In genomic region chr2:134537702-134538101, GRCh38 we compare ENCODE assay signal across 17 cellular contexts.
A peak's percentile ranks its signal among the peaks of the same experiment; 100 is the strongest.
DNase-seq lines count a peak whose midpoint lies in the region; ATAC-seq and TF ChIP-seq lines count a peak whose summit lies in the region.
"Had no signal": no experiment of that assay in that cellular context is flagged by ENCODE, and none has a peak within 500 bp of the region (broad histone marks: within the 10 kb centered on the region; RNA-seq: fewer than 3 reads in every experiment).

No MANE protein-coding gene starts in this region.

- H3K36me3 Mint-ChIP-seq in HFFc6 (ENCODE audit: low read depth) (no peaks in the 10 kb centered on the region), endodermal cell (ENCODE audit: low read depth) (no peaks in the 10 kb centered on the region), Calu3 (ENCODE audit: insufficient read depth, unreplicated experiment) (no peaks in the 10 kb centered on the region)

- intact Hi-C loops in left ventricle myocardium inferior (cut with micrococcal nuclease) (no loop called here), left lung (cut with DNase I) (no loop called here), Calu3 (cut with micrococcal nuclease; ENCODE audit: unreplicated experiment) (no loop called here), uterus (cut with DNase I; ENCODE audit: low total_unique reads) (no loop called here)

- 91 to 100% methylated on average over 2 to 4 of the region's 4 CpGs for WGBS in endodermal cell (ENCODE audit: insufficient coverage in 1 of 2, insufficient read length in 1 of 2), 2 experiments

- DNase-seq in HFFc6 (no peak), endodermal cell (no peak), left ventricle myocardium inferior (no peak), left lung (no peak), HEK293T (ENCODE audit: extremely low spot score) (no peak), Calu3 (no peak), middle frontal gyrus (ENCODE audit: extremely low spot score, low spot score) (no peak), uterus (no peak)
- DNase-seq: AML-193; Caco-2; CD4-positive, alpha-beta T cell; DMS153; DMS79; GDM1 had no signal

- BruUV-seq in Calu3 (replicated peaks; lab: Mats Ljungman, UMichigan): no TSS peak

- H3K4me3 Mint-ChIP-seq in HFFc6 (no peak overlapping the region), endodermal cell (no peak overlapping the region), Calu3 (ENCODE audit: low read depth, unreplicated experiment) (no peak overlapping the region)
- H3K4me3 Mint-ChIP-seq: CD4-positive, alpha-beta T cell; GM23338 had no signal

- peaks cover 9% of the 10 kb centered on the region for H3K27me3 Mint-ChIP-seq in HFFc6 (ENCODE audit: insufficient read depth)
- H3K27me3 Mint-ChIP-seq in endodermal cell (ENCODE audit: insufficient read depth): no peaks in the 10 kb centered on the region
- no peaks in the 10 kb centered on the region for H3K27me3 Mint-ChIP-seq in Calu3 (ENCODE audit: unreplicated experiment)
- H3K27me3 Mint-ChIP-seq: CD4-positive, alpha-beta T cell had no signal

- no peak overlapping the region for H3K4me3 ChIP-seq in endodermal cell (ENCODE audit: low read length)
- no peak overlapping the region for H3K4me3 ChIP-seq in left ventricle myocardium inferior
- H3K4me3 ChIP-seq in left lung: no peak overlapping the region
- H3K4me3 ChIP-seq in uterus: no peak overlapping the region
- H3K4me3 ChIP-seq: A549, GM23338 had no signal

- H3K27me3 ChIP-seq in endodermal cell (ENCODE audit: control insufficient read depth, insufficient read depth, low read length, poor library complexity, severe bottlenecking): no peaks in the 10 kb centered on the region
- H3K27me3 ChIP-seq in left ventricle myocardium inferior (ENCODE audit: low read depth): no peaks in the 10 kb centered on the region
- H3K27me3 ChIP-seq in left lung: no peaks in the 10 kb centered on the region
- H3K27me3 ChIP-seq in uterus: peaks cover 0 to 4% of the 10 kb centered on the region in 2 donors

- H3K4me1 Mint-ChIP-seq in HFFc6 (ENCODE audit: low read depth): no peaks in the 10 kb centered on the region
- H3K4me1 Mint-ChIP-seq in endodermal cell: peaks cover 14% of the 10 kb centered on the region
- H3K4me1 Mint-ChIP-seq in Calu3 (ENCODE audit: low read depth, unreplicated experiment): no peaks in the 10 kb centered on the region

- no peaks in the 10 kb centered on the region for H3K36me3 ChIP-seq in endodermal cell (ENCODE audit: control insufficient read depth, insufficient read depth, low read length)
- no peaks in the 10 kb centered on the region for H3K36me3 ChIP-seq in left ventricle myocardium inferior
- H3K36me3 ChIP-seq in left lung: no peaks in the 10 kb centered on the region
- no peaks in the 10 kb centered on the region for H3K36me3 ChIP-seq in uterus

- peak; percentile 23; the same call in 1 of the 2 replicates for TF ChIP-seq CTCF in HFFc6 (IDR thresholded peaks at IDR 0.05)
- TF ChIP-seq CTCF in endodermal cell (conservative IDR thresholded peaks at IDR 0.05): peak; percentile 48
- peak; percentile 47 for TF ChIP-seq CTCF in left ventricle myocardium inferior (IDR thresholded peaks at IDR 0.05; ENCODE audit: borderline replicate concordance)
- TF ChIP-seq CTCF in left lung (IDR thresholded peaks at IDR 0.05): no peak
- TF ChIP-seq CTCF in Calu3 (IDR thresholded peaks at IDR 0.05; ENCODE audit: unreplicated experiment): no peak
- no peak for TF ChIP-seq CTCF in uterus (IDR thresholded peaks at IDR 0.05)

- H3K9me3 Mint-ChIP-seq in HFFc6: no peaks in the 10 kb centered on the region
- H3K9me3 Mint-ChIP-seq in endodermal cell: no peaks in the 10 kb centered on the region
- H3K9me3 Mint-ChIP-seq in Calu3 (ENCODE audit: low read depth, unreplicated experiment): no peaks in the 10 kb centered on the region
- H3K9me3 Mint-ChIP-seq: CD4-positive, alpha-beta T cell; GM23338 had no signal

- peak; percentile 41 for ATAC-seq in left lung
- ATAC-seq: A549, GM23338 had no signal

- no peak overlapping the region for H3K27ac ChIP-seq in endodermal cell (ENCODE audit: low read depth, low read length)
- no peak overlapping the region for H3K27ac ChIP-seq in left ventricle myocardium inferior (replicated peaks)
- no peak overlapping the region for H3K27ac ChIP-seq in left lung
- H3K27ac ChIP-seq in uterus: no peak overlapping the region
- H3K27ac ChIP-seq: A549, C4-2B had no signal

- no peaks in the 10 kb centered on the region for H3K4me1 ChIP-seq in endodermal cell (ENCODE audit: control insufficient read depth, insufficient read depth, low read length)
- H3K4me1 ChIP-seq in left ventricle myocardium inferior: peaks cover 21% of the 10 kb centered on the region
- H3K4me1 ChIP-seq in left lung: no peaks in the 10 kb centered on the region
- H3K4me1 ChIP-seq in uterus: no peaks in the 10 kb centered on the region
- H3K4me1 ChIP-seq: A549, Caco-2 had no signal

- H3K27ac Mint-ChIP-seq in HFFc6: no peak overlapping the region
- H3K27ac Mint-ChIP-seq in endodermal cell: no peak overlapping the region
- H3K27ac Mint-ChIP-seq in Calu3 (ENCODE audit: unreplicated experiment): no peak overlapping the region
- H3K27ac Mint-ChIP-seq: CD4-positive, alpha-beta T cell had no signal

- TF ChIP-seq POLR2A in uterus (IDR thresholded peaks at IDR 0.05): no peak

- CTCF ChIA-PET in HEK293T (lab: Yijun Ruan, JAX) (no interaction called here), Calu3 (lab: Charles Lee) (no interaction called here)

- POLR2A ChIA-PET in HEK293T (lab: Yijun Ruan, JAX): no interaction called here

- no peak overlapping the region for H3K9ac ChIP-seq in endodermal cell (ENCODE audit: extremely low read depth, low read length, poor library complexity, severe bottlenecking)

- H3K9me3 ChIP-seq in endodermal cell (ENCODE audit: control insufficient read depth, low read length) (no peaks in the 10 kb centered on the region), left ventricle myocardium inferior (replicated peaks) (no peaks in the 10 kb centered on the region), left lung (no peaks in the 10 kb centered on the region), uterus (no peaks in the 10 kb centered on the region)
- H3K9me3 ChIP-seq: A549, Caco-2 had no signal

TF ChIP-seq in HEK293T, 16 proteins besides CTCF, POLR2A, EP300 and RAD21:
- TF ChIP-seq LEF1 (IDR thresholded peaks at IDR 0.05; ENCODE audit: borderline replicate concordance) (no peak), HDGF (IDR thresholded peaks at IDR 0.05; ENCODE audit: borderline replicate concordance) (no peak), SUZ12 (IDR thresholded peaks at IDR 0.05) (no peak), SP1 (IDR thresholded peaks at IDR 0.05) (no peak), CTBP1 (IDR thresholded peaks at IDR 0.05; ENCODE audit: borderline replicate concordance) (no peak), NFRKB (IDR thresholded peaks at IDR 0.05) (no peak), TARDBP (IDR thresholded peaks at IDR 0.05) (no peak), FOXK2 (IDR thresholded peaks at IDR 0.05) (no peak), FOXA1 (IDR thresholded peaks at IDR 0.05) (no peak), ELF4 (IDR thresholded peaks at IDR 0.05) (no peak), ARNT (IDR thresholded peaks at IDR 0.05) (no peak)

Comparison
In these comparisons a context has a peak if more than half of its experiments do, and no peak if none do; other contexts are left out.
1. CTCF ChIP-seq: peak in HFFc6 (single experiment), endodermal cell (single experiment) and left ventricle myocardium inferior (single experiment); none in left lung (0 of 2), Calu3 (single experiment) and uterus (0 of 4).